In the genomic region with DNA sequence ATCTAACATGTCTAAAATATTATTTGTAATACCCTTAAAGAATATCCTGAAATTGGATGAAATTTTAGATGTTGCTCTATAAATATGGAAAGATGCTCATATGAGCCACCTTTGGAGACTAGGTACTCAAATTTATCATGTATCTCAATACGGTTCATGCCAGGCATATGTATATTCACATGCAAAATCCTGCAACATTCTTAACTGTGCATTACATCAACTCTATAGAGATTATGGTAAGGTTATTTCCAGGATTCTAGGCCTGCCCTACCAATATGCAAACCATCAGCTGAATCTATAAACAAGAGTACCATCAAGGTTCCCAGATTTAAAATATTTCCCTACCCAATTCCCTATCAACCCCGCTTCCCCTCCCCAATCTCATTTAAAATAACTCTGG, we compare ENCODE assay signal across 35 cellular contexts.
"Had no signal": no experiment of that assay in that cellular context is flagged by ENCODE, and none has a peak within 500 bp of the region (broad histone marks: within the 10 kb centered on the region; RNA-seq: fewer than 3 reads in every experiment).

No MANE protein-coding gene starts in this region.

- H3K9me3 Mint-ChIP-seq: activated B cell treated with CpG ODN at 0.5 μM for 24 hours; activated CD4-positive, alpha-beta memory T cell treated with anti-CD3 and anti-CD28 coated beads for 36 hours; activated CD4-positive, alpha-beta T cell treated with anti-CD3 and anti-CD28 coated beads, Interleukin-2, amount 10 ng/mL, durations not matched to agents 24 days and 14 days; activated CD8-positive, alpha-beta T cell treated with anti-CD3 and anti-CD28 coated beads for 36 hours; activated naive CD4-positive, alpha-beta T cell treated with anti-CD3 and anti-CD28 coated beads for 36 hours; activated naive CD4-positive, alpha-beta T cell treated with anti-CD3 and anti-CD28 coated beads, Interleukin-2, amount 50 U/mL, for 72 hours; activated naive CD8-positive, alpha-beta T cell treated with anti-CD3 and anti-CD28 coated beads for 36 hours; activated T-cell treated with anti-CD3 and anti-CD28 coated beads, Interleukin-2, amount 50 U/mL, for 4 hours; activated T-cell treated with anti-CD3 and anti-CD28 coated beads, Interleukin-2, amount 50 U/mL, for 72 hours; activated T-helper 1 cell treated with anti-CD3 and anti-CD28 coated beads, Interleukin-12 subunit alpha, Interleukin-12 subunit beta, Interleukin-2, Interleukin-4 antibody, amounts not matched to agents 30 ng/mL and 10 ng/mL and 1 ng/mL, durations not matched to agents 14 hours and 24 hours and 36 hours; activated T-helper 17 cell treated with anti-CD3 and anti-CD28 coated beads, Interleukin-2, amount 50 U/mL, for 72 hours; T-helper 1 cell treated with Interleukin-12 subunit alpha and Interleukin-12 subunit beta and Interleukin-4 antibody, amounts not matched to agents 30 μg/mL and 1 μg/mL, for 36 hours; T-helper 2 cell treated with Interferon-gamma antibody and Interleukin-4, amounts not matched to agents 5 μg/mL and 100 μg/mL, for 36 hours had no signal

- H3K27me3 ChIP-seq: adrenal gland, body of pancreas, brain microvascular endothelial cell, breast epithelium had no signal

- H3K27ac Mint-ChIP-seq: activated B cell treated with CpG ODN at 0.5 μM for 24 hours; activated CD4-positive, alpha-beta memory T cell treated with anti-CD3 and anti-CD28 coated beads for 36 hours; activated CD4-positive, alpha-beta T cell treated with anti-CD3 and anti-CD28 coated beads, Interleukin-2, amount 10 ng/mL, durations not matched to agents 24 days and 14 days; activated CD8-positive, alpha-beta T cell treated with anti-CD3 and anti-CD28 coated beads for 36 hours; activated naive CD4-positive, alpha-beta T cell treated with anti-CD3 and anti-CD28 coated beads for 36 hours; activated naive CD4-positive, alpha-beta T cell treated with anti-CD3 and anti-CD28 coated beads, Interleukin-2, amount 50 U/mL, for 72 hours; activated naive CD8-positive, alpha-beta T cell treated with anti-CD3 and anti-CD28 coated beads for 36 hours; activated T-cell treated with anti-CD3 and anti-CD28 coated beads, Interleukin-2, amount 50 U/mL, for 72 hours; activated T-helper 1 cell treated with anti-CD3 and anti-CD28 coated beads, Interleukin-12 subunit alpha, Interleukin-12 subunit beta, Interleukin-2, Interleukin-4 antibody, amounts not matched to agents 30 ng/mL and 10 ng/mL and 1 ng/mL, durations not matched to agents 14 hours and 24 hours and 36 hours; activated T-helper 17 cell treated with anti-CD3 and anti-CD28 coated beads, Interleukin-2, amount 50 U/mL, for 72 hours; T-helper 1 cell treated with Interleukin-12 subunit alpha and Interleukin-12 subunit beta and Interleukin-4 antibody, amounts not matched to agents 30 μg/mL and 1 μg/mL, for 36 hours; T-helper 2 cell treated with Interferon-gamma antibody and Interleukin-4, amounts not matched to agents 5 μg/mL and 100 μg/mL, for 36 hours had no signal

- H3K36me3 Mint-ChIP-seq: activated CD4-positive, alpha-beta memory T cell treated with anti-CD3 and anti-CD28 coated beads for 36 hours had no signal

- H3K4me3 Mint-ChIP-seq: activated B cell treated with CpG ODN at 0.5 μM for 24 hours; activated CD4-positive, alpha-beta memory T cell treated with anti-CD3 and anti-CD28 coated beads for 36 hours; activated CD4-positive, alpha-beta T cell treated with anti-CD3 and anti-CD28 coated beads, Interleukin-2, amount 10 ng/mL, durations not matched to agents 24 days and 14 days; activated CD8-positive, alpha-beta T cell treated with anti-CD3 and anti-CD28 coated beads for 36 hours; activated naive CD4-positive, alpha-beta T cell treated with anti-CD3 and anti-CD28 coated beads for 36 hours; activated naive CD8-positive, alpha-beta T cell treated with anti-CD3 and anti-CD28 coated beads for 36 hours; activated T-cell treated with anti-CD3 and anti-CD28 coated beads, Interleukin-2, amount 50 U/mL, for 4 hours; activated T-cell treated with anti-CD3 and anti-CD28 coated beads, Interleukin-2, amount 50 U/mL, for 72 hours; activated T-helper 1 cell treated with anti-CD3 and anti-CD28 coated beads, Interleukin-12 subunit alpha, Interleukin-12 subunit beta, Interleukin-2, Interleukin-4 antibody, amounts not matched to agents 30 ng/mL and 10 ng/mL and 1 ng/mL, durations not matched to agents 14 hours and 24 hours and 36 hours; activated T-helper 17 cell treated with anti-CD3 and anti-CD28 coated beads, Interleukin-2, amount 50 U/mL, for 72 hours; T-helper 1 cell treated with Interleukin-12 subunit alpha and Interleukin-12 subunit beta and Interleukin-4 antibody, amounts not matched to agents 30 μg/mL and 1 μg/mL, for 36 hours; T-helper 2 cell treated with Interferon-gamma antibody and Interleukin-4, amounts not matched to agents 5 μg/mL and 100 μg/mL, for 36 hours had no signal

- FAIRE-seq: astrocyte, TTC549 had no signal

- DNase-seq: activated B cell treated with CpG ODN at 0.5 μM for 24 hours; activated CD4-positive, alpha-beta memory T cell treated with anti-CD3 and anti-CD28 coated beads for 36 hours; activated CD4-positive, alpha-beta T cell treated with anti-CD3 and anti-CD28 coated beads for 4 hours; activated CD4-positive, alpha-beta T cell treated with anti-CD3 and anti-CD28 coated beads, Interleukin-2, amount 10 ng/mL, durations not matched to agents 24 days and 14 days; activated CD4-positive, alpha-beta T cell treated with anti-CD3 and anti-CD28 coated beads, Interleukin-2, amount 50 U/mL, for 1 hour; activated CD4-positive, alpha-beta T cell treated with anti-CD3 and anti-CD28 coated beads, Interleukin-2, amount 50 U/mL, for 4 hours; activated CD4-positive, CD25-positive, alpha-beta regulatory T cell treated with anti-CD3 and anti-CD28 coated beads, Interleukin-2, amount 50 U/mL, for 72 hours; activated CD8-positive, alpha-beta memory T cell treated with anti-CD3 and anti-CD28 coated beads, Interleukin-2, amount 50 U/mL, for 4 hours; activated CD8-positive, alpha-beta T cell treated with anti-CD3 and anti-CD28 coated beads for 36 hours; activated effector memory CD4-positive, alpha-beta T cell treated with anti-CD3 and anti-CD28 coated beads, Interleukin-2, amount 50 U/mL, for 16 hours; activated gamma-delta T cell treated with Interleukin-2 at 50 U/mL for 16 hours; activated naive CD4-positive, alpha-beta T cell; activated naive CD4-positive, alpha-beta T cell treated with anti-CD3 and anti-CD28 coated beads for 36 hours; activated naive CD4-positive, alpha-beta T cell treated with anti-CD3 and anti-CD28 coated beads, Interleukin-2, amount 50 U/mL, for 16 hours; activated naive CD8-positive, alpha-beta T cell treated with anti-CD3 and anti-CD28 coated beads for 36 hours; activated T-cell treated with anti-CD3 and anti-CD28 coated beads for 4 hours; activated T-cell treated with anti-CD3 and anti-CD28 coated beads, Interleukin-2, amount 50 U/mL, for 1 hour; activated T-cell treated with anti-CD3 and anti-CD28 coated beads, Interleukin-2, amount 50 U/mL, for 4 hours; activated T-cell treated with anti-CD3 and anti-CD28 coated beads, Interleukin-2, amount 50 U/mL, for 72 hours; adrenal gland; amniotic stem cell; aorta; body of pancreas; brain microvascular endothelial cell; central memory CD4-positive, alpha-beta T cell; T-helper 2 cell; T-helper 9 cell had no signal

- H3K36me3 ChIP-seq: adrenal gland, brain microvascular endothelial cell, breast epithelium had no signal

- H3K4me3 ChIP-seq: adrenal gland, body of pancreas, breast epithelium had no signal

- ATAC-seq: activated CD8-positive, alpha-beta T cell treated with anti-CD3 and anti-CD28 coated beads for 36 hours; activated naive CD4-positive, alpha-beta T cell treated with anti-CD3 and anti-CD28 coated beads, Interleukin-2, amount 50 U/mL, for 72 hours; activated T-cell treated with anti-CD3 and anti-CD28 coated beads, Interleukin-2, amount 50 U/mL, for 4 hours; activated T-cell treated with anti-CD3 and anti-CD28 coated beads, Interleukin-2, amount 50 U/mL, for 72 hours; activated T-helper 17 cell treated with anti-CD3 and anti-CD28 coated beads, Interleukin-2, amount 50 U/mL, for 72 hours; body of pancreas had no signal

- H3K9me3 ChIP-seq: adrenal gland, body of pancreas, breast epithelium had no signal

- H3K4me1 ChIP-seq: adrenal gland, body of pancreas had no signal

- H3K27ac ChIP-seq: adrenal gland, body of pancreas, brain microvascular endothelial cell, breast epithelium had no signal
